Comparison of ENCODE assay signal across 28 cellular contexts in genomic region chr11:126438272-126438671, GRCh38.
"Had no signal": no experiment of that assay in that cellular context is flagged by ENCODE, and none has a peak within 500 bp of the region (broad histone marks: within the 10 kb centered on the region; RNA-seq: fewer than 3 reads in every experiment).

No MANE protein-coding gene starts in this region.

- H3K9me3 Mint-ChIP-seq: activated naive CD4-positive, alpha-beta T cell treated with anti-CD3 and anti-CD28 coated beads, Interleukin-2, amount 50 U/mL, for 72 hours; activated T-cell treated with anti-CD3 and anti-CD28 coated beads, Interleukin-2, amount 50 U/mL, for 72 hours; natural killer cell treated with Interleukin-12 subunit alpha and Interleukin-12 subunit beta and Interleukin-15 and Interleukin-18, amount 100 ng/mL, for 72 hours; stimulated activated effector memory CD8-positive, alpha-beta T cell treated with anti-CD3 and anti-CD28 coated beads, Interleukin-12 subunit alpha, Interleukin-12 subunit beta, amount 100 ng/mL, for 72 hours; stimulated activated naive CD8-positive, alpha-beta T cell treated with anti-CD3 and anti-CD28 coated beads, Interleukin-15, Interleukin-2, amounts not matched to agents 100 ng/mL and 50 ng/mL, for 24 hours; T-helper 2 cell treated with Interferon-gamma antibody and Interleukin-4, amounts not matched to agents 5 μg/mL and 100 μg/mL, for 36 hours; type B pancreatic cell had no signal

- DNase-seq: activated CD4-positive, alpha-beta T cell treated with anti-CD3 and anti-CD28 coated beads for 4 hours; activated CD4-positive, alpha-beta T cell treated with anti-CD3 and anti-CD28 coated beads, Interleukin-2, amount 50 U/mL, for 4 hours; activated CD4-positive, CD25-positive, alpha-beta regulatory T cell; activated naive CD4-positive, alpha-beta T cell; activated T-cell treated with anti-CD3 and anti-CD28 coated beads for 4 hours; activated T-cell treated with anti-CD3 and anti-CD28 coated beads, Interleukin-2, amount 50 U/mL, for 72 hours; dorsolateral prefrontal cortex; effector memory CD4-positive, alpha-beta T cell; head of caudate nucleus; mesendoderm; mucosa of descending colon; ovary; sigmoid colon; small intestine; stimulated activated CD4-positive, alpha-beta T cell treated with anti-CD3 and anti-CD28 coated beads, Interleukin-4, amount 100 ng/mL, for 24 hours; T-helper 1 cell; uterus had no signal

- H3K4me3 Mint-ChIP-seq: activated T-cell treated with anti-CD3 and anti-CD28 coated beads, Interleukin-2, amount 50 U/mL, for 72 hours; natural killer cell treated with Interleukin-12 subunit alpha and Interleukin-12 subunit beta and Interleukin-15 and Interleukin-18, amount 100 ng/mL, for 72 hours; stimulated activated effector memory CD8-positive, alpha-beta T cell treated with anti-CD3 and anti-CD28 coated beads, Interleukin-12 subunit alpha, Interleukin-12 subunit beta, amount 100 ng/mL, for 72 hours; stimulated activated naive CD8-positive, alpha-beta T cell treated with anti-CD3 and anti-CD28 coated beads, Interleukin-15, Interleukin-2, amounts not matched to agents 100 ng/mL and 50 ng/mL, for 24 hours; T-helper 2 cell treated with Interferon-gamma antibody and Interleukin-4, amounts not matched to agents 5 μg/mL and 100 μg/mL, for 36 hours; type B pancreatic cell had no signal

- H3K4me3 ChIP-seq: coronary artery, dorsolateral prefrontal cortex, gastroesophageal sphincter, lung, mucosa of descending colon, ovary, sigmoid colon, uterus had no signal

- H3K4me1 ChIP-seq: uterus had no signal

- H3K27me3 Mint-ChIP-seq: natural killer cell treated with Interleukin-12 subunit alpha and Interleukin-12 subunit beta and Interleukin-15 and Interleukin-18, amount 100 ng/mL, for 72 hours had no signal

- H3K36me3 ChIP-seq: gastroesophageal sphincter, ovary, sigmoid colon, uterus had no signal

- H3K27me3 ChIP-seq: dorsolateral prefrontal cortex, ovary, uterus had no signal

- ATAC-seq: activated naive CD4-positive, alpha-beta T cell treated with anti-CD3 and anti-CD28 coated beads, Interleukin-2, amount 50 U/mL, for 72 hours; activated T-cell treated with anti-CD3 and anti-CD28 coated beads, Interleukin-2, amount 50 U/mL, for 72 hours; left lobe of liver; mucosa of descending colon; natural killer cell treated with Interleukin-12 subunit alpha and Interleukin-12 subunit beta and Interleukin-15 and Interleukin-18, amount 100 ng/mL, for 72 hours; stimulated activated effector memory CD8-positive, alpha-beta T cell treated with anti-CD3 and anti-CD28 coated beads, Interleukin-12 subunit alpha, Interleukin-12 subunit beta, amount 100 ng/mL, for 72 hours had no signal

- H3K9me3 ChIP-seq: gastroesophageal sphincter, mucosa of descending colon, ovary, sigmoid colon, uterus had no signal

- H3K27ac ChIP-seq: coronary artery, dorsolateral prefrontal cortex, gastroesophageal sphincter, ovary, sigmoid colon, uterus had no signal

- H3K27ac Mint-ChIP-seq: activated naive CD4-positive, alpha-beta T cell treated with anti-CD3 and anti-CD28 coated beads, Interleukin-2, amount 50 U/mL, for 72 hours; activated T-cell treated with anti-CD3 and anti-CD28 coated beads, Interleukin-2, amount 50 U/mL, for 72 hours; natural killer cell treated with Interleukin-12 subunit alpha and Interleukin-12 subunit beta and Interleukin-15 and Interleukin-18, amount 100 ng/mL, for 72 hours; progenitor cell of endocrine pancreas; stimulated activated effector memory CD8-positive, alpha-beta T cell treated with anti-CD3 and anti-CD28 coated beads, Interleukin-12 subunit alpha, Interleukin-12 subunit beta, amount 100 ng/mL, for 72 hours; stimulated activated naive CD8-positive, alpha-beta T cell treated with anti-CD3 and anti-CD28 coated beads, Interleukin-15, Interleukin-2, amounts not matched to agents 100 ng/mL and 50 ng/mL, for 24 hours; T-helper 2 cell treated with Interferon-gamma antibody and Interleukin-4, amounts not matched to agents 5 μg/mL and 100 μg/mL, for 36 hours; type B pancreatic cell had no signal

- H3K36me3 Mint-ChIP-seq: activated naive CD4-positive, alpha-beta T cell treated with anti-CD3 and anti-CD28 coated beads, Interleukin-2, amount 50 U/mL, for 72 hours; natural killer cell treated with Interleukin-12 subunit alpha and Interleukin-12 subunit beta and Interleukin-15 and Interleukin-18, amount 100 ng/mL, for 72 hours; stimulated activated effector memory CD8-positive, alpha-beta T cell treated with anti-CD3 and anti-CD28 coated beads, Interleukin-12 subunit alpha, Interleukin-12 subunit beta, amount 100 ng/mL, for 72 hours; type B pancreatic cell had no signal
